Comparison of ENCODE assay signal across 7 cellular contexts in the genomic region with DNA sequence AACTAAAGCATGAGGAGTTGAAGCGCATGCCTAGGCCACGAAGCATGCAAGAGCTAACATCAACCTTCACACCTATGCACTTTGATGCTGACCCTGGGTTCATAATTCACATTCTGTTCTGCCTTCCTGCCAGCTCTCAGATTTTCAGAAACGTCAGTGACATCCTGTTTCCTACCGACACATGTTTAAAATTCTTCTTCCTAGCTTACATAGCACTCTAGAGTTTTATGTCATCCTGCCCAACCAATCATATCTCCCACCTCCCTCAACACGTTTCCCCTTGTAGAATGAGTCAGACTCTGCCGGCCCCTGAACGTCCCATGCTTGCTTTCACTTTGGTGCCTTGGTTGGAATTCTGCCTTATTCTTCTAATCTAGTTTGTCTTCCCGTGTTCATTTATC.
DNase-seq lines count a peak whose midpoint lies in the region; ATAC-seq lines count a peak whose summit lies in the region.

No MANE protein-coding gene starts in this region.

- intact Hi-C loops in left cardiac atrium (cut with DNase I), result loop anchor here in 1 of 2 donors (10.0 kb wide), 1 partner anchor 367 kb away; no protein-coding TSS in a partner anchor

- H3K27ac Mint-ChIP-seq in stimulated activated effector memory CD8-positive, alpha-beta T cell treated with anti-CD3 and anti-CD28 coated beads, Interleukin-12 subunit alpha, Interleukin-12 subunit beta, amount 100 ng/mL, for 72 hours, result no peak overlapping the region

- peak; percentile 5 for DNase-seq in activated CD8-positive, alpha-beta memory T cell treated with anti-CD3 and anti-CD28 coated beads, Interleukin-2, amount 50 U/mL, for 24 hours (ENCODE audit: extremely low read depth)
- DNase-seq in left cardiac atrium (peak; percentile 24), NCI-H2029 (lab: John Stamatoyannopoulos, UW) (no peak), DMS79 (lab: John Stamatoyannopoulos, UW) (no peak)
- DNase-seq in stimulated activated effector memory CD8-positive, alpha-beta T cell treated with anti-CD3 and anti-CD28 coated beads, Interleukin-12 subunit alpha, Interleukin-12 subunit beta, amount 100 ng/mL, for 72 hours (ENCODE audit: low spot score in 2 of 2), result peak in 1 of 2 donors; percentile 68

- H3K36me3 Mint-ChIP-seq in stimulated activated effector memory CD8-positive, alpha-beta T cell treated with anti-CD3 and anti-CD28 coated beads, Interleukin-12 subunit alpha, Interleukin-12 subunit beta, amount 100 ng/mL, for 72 hours, result peaks cover 14% of the 10 kb centered on the region

- H3K9me3 Mint-ChIP-seq in stimulated activated effector memory CD8-positive, alpha-beta T cell treated with anti-CD3 and anti-CD28 coated beads, Interleukin-12 subunit alpha, Interleukin-12 subunit beta, amount 100 ng/mL, for 72 hours, result no peaks in the 10 kb centered on the region

- ATAC-seq in GM19035 (IDR thresholded peaks at IDR 0.05; ENCODE audit: unreplicated experiment) (peak; percentile 71), HG03108 (IDR thresholded peaks at IDR 0.05; ENCODE audit: unreplicated experiment) (peak; percentile 51), left cardiac atrium (peak; percentile 51 to 85)
- ATAC-seq in stimulated activated effector memory CD8-positive, alpha-beta T cell treated with anti-CD3 and anti-CD28 coated beads, Interleukin-12 subunit alpha, Interleukin-12 subunit beta, amount 100 ng/mL, for 72 hours, result peak; percentile 98

- no peak overlapping the region for H3K4me3 Mint-ChIP-seq in stimulated activated effector memory CD8-positive, alpha-beta T cell treated with anti-CD3 and anti-CD28 coated beads, Interleukin-12 subunit alpha, Interleukin-12 subunit beta, amount 100 ng/mL, for 72 hours

- no peaks in the 10 kb centered on the region for H3K4me1 Mint-ChIP-seq in stimulated activated effector memory CD8-positive, alpha-beta T cell treated with anti-CD3 and anti-CD28 coated beads, Interleukin-12 subunit alpha, Interleukin-12 subunit beta, amount 100 ng/mL, for 72 hours

Comparison
In these comparisons a context has a peak if more than half of its experiments do, and no peak if none do; other contexts are left out.
1. DNase-seq: peak in activated CD8-positive, alpha-beta memory T cell treated with anti-CD3 and anti-CD28 coated beads, Interleukin-2, amount 50 U/mL, for 24 hours (single experiment) and left cardiac atrium (single experiment); none in NCI-H2029 (single experiment) and DMS79 (single experiment).
2. Peak in every context shown above with its lines, with median percentiles within 50 percentile points of each other: ATAC-seq.